ENCODE assay signal across 24 cellular contexts in genomic region chr16:50679266-50679665, GRCh38. TPM values are rescaled to one million over a fixed set of nuclear protein-coding genes. Genes with fewer than 3 reads are reported as not detected.
A peak's percentile ranks its signal among the peaks of the same experiment; 100 is the strongest.
DNase-seq lines count a peak whose midpoint lies in the region; ATAC-seq lines count a peak whose summit lies in the region.
"Had no signal": no experiment of that assay in that cellular context is flagged by ENCODE, and none has a peak within 500 bp of the region (broad histone marks: within the 10 kb centered on the region; RNA-seq: fewer than 3 reads in every experiment).

No MANE protein-coding gene starts in this region.

- peak overlapping the region; percentile 98 for H3K4me3 ChIP-seq in CD4-positive, CD25-positive, alpha-beta regulatory T cell (ENCODE audit: low read depth, low read length)
- H3K4me3 ChIP-seq: neural progenitor cell, SJSA1 had no signal

- peaks cover 68% of the 10 kb centered on the region for H3K4me1 ChIP-seq in CD4-positive, CD25-positive, alpha-beta regulatory T cell (ENCODE audit: control insufficient read depth, insufficient read depth, low read length, poor library complexity, severe bottlenecking)
- H3K4me1 ChIP-seq: neural progenitor cell, SJSA1 had no signal

- H3K36me3 Mint-ChIP-seq in T-helper 1 cell treated with Interleukin-12 subunit alpha and Interleukin-12 subunit beta and Interleukin-4 antibody, amounts not matched to agents 30 μg/mL and 1 μg/mL, for 36 hours (ENCODE audit: low read depth) = peaks cover 53% of the 10 kb centered on the region
- H3K36me3 Mint-ChIP-seq in CD4-positive, CD25-positive, alpha-beta regulatory T cell = peaks cover 57% of the 10 kb centered on the region
- peaks cover 55% of the 10 kb centered on the region for H3K36me3 Mint-ChIP-seq in activated T-helper 2 cell treated with anti-CD3 and anti-CD28 coated beads, Interferon-gamma antibody, Interleukin-2, Interleukin-4, amounts not matched to agents 10 μg/mL and 5 μg/mL and 100 μg/mL, durations not matched to agents 14 hours and 24 hours and 36 hours (ENCODE audit: low read depth)
- peaks cover 39% of the 10 kb centered on the region for H3K36me3 Mint-ChIP-seq in memory B cell
- H3K36me3 Mint-ChIP-seq: neural progenitor cell had no signal

- peaks cover 50% of the 10 kb centered on the region for H3K36me3 ChIP-seq in CD4-positive, CD25-positive, alpha-beta regulatory T cell (ENCODE audit: control insufficient read depth, insufficient read depth, low read length)
- H3K36me3 ChIP-seq: neural progenitor cell, SJSA1 had no signal

- H3K4me1 Mint-ChIP-seq in T-helper 1 cell treated with Interleukin-12 subunit alpha and Interleukin-12 subunit beta and Interleukin-4 antibody, amounts not matched to agents 30 μg/mL and 1 μg/mL, for 36 hours (ENCODE audit: low read depth) = peaks cover 68% of the 10 kb centered on the region
- peaks cover 26 to 84% (median 69%) of the 10 kb centered on the region in 4 donors for H3K4me1 Mint-ChIP-seq in CD4-positive, CD25-positive, alpha-beta regulatory T cell
- peaks cover 64% of the 10 kb centered on the region for H3K4me1 Mint-ChIP-seq in activated T-helper 2 cell treated with anti-CD3 and anti-CD28 coated beads, Interferon-gamma antibody, Interleukin-2, Interleukin-4, amounts not matched to agents 10 μg/mL and 5 μg/mL and 100 μg/mL, durations not matched to agents 14 hours and 24 hours and 36 hours (ENCODE audit: low read depth)
- peaks cover 46% of the 10 kb centered on the region for H3K4me1 Mint-ChIP-seq in memory B cell
- H3K4me1 Mint-ChIP-seq: neural progenitor cell had no signal

- no peaks in the 10 kb centered on the region for H3K9me3 Mint-ChIP-seq in T-helper 1 cell treated with Interleukin-12 subunit alpha and Interleukin-12 subunit beta and Interleukin-4 antibody, amounts not matched to agents 30 μg/mL and 1 μg/mL, for 36 hours
- peaks cover 0 to 4% (median 0%) of the 10 kb centered on the region in 7 donors for H3K9me3 Mint-ChIP-seq in CD4-positive, CD25-positive, alpha-beta regulatory T cell
- no peaks in the 10 kb centered on the region for H3K9me3 Mint-ChIP-seq in activated T-helper 2 cell treated with anti-CD3 and anti-CD28 coated beads, Interferon-gamma antibody, Interleukin-2, Interleukin-4, amounts not matched to agents 10 μg/mL and 5 μg/mL and 100 μg/mL, durations not matched to agents 14 hours and 24 hours and 36 hours
- no peaks in the 10 kb centered on the region for H3K9me3 Mint-ChIP-seq in memory B cell
- H3K9me3 Mint-ChIP-seq: neural progenitor cell had no signal

- H3K27me3 Mint-ChIP-seq in T-helper 1 cell treated with Interleukin-12 subunit alpha and Interleukin-12 subunit beta and Interleukin-4 antibody, amounts not matched to agents 30 μg/mL and 1 μg/mL, for 36 hours (ENCODE audit: low read depth) = no peaks in the 10 kb centered on the region
- H3K27me3 Mint-ChIP-seq in CD4-positive, CD25-positive, alpha-beta regulatory T cell = no peaks in the 10 kb centered on the region
- H3K27me3 Mint-ChIP-seq in activated T-helper 2 cell treated with anti-CD3 and anti-CD28 coated beads, Interferon-gamma antibody, Interleukin-2, Interleukin-4, amounts not matched to agents 10 μg/mL and 5 μg/mL and 100 μg/mL, durations not matched to agents 14 hours and 24 hours and 36 hours (ENCODE audit: low read depth) = no peaks in the 10 kb centered on the region
- no peaks in the 10 kb centered on the region for H3K27me3 Mint-ChIP-seq in memory B cell

- intact Hi-C loops in activated T-helper 2 cell treated with anti-CD3 and anti-CD28 coated beads, Interferon-gamma antibody, Interleukin-2, Interleukin-4, amounts not matched to agents 10 μg/mL and 5 μg/mL and 100 μg/mL, durations not matched to agents 14 hours and 24 hours and 36 hours (cut with micrococcal nuclease) = no loop called here

- H3K27me3 ChIP-seq in CD4-positive, CD25-positive, alpha-beta regulatory T cell (ENCODE audit: control insufficient read depth, insufficient read depth, low read length) = no peaks in the 10 kb centered on the region
- H3K27me3 ChIP-seq: neural progenitor cell, SJSA1, upper lobe of left lung had no signal

- ATAC-seq in CD4-positive, CD25-positive, alpha-beta regulatory T cell (ENCODE audit: low read depth in 2 of 2) = no peak
- ATAC-seq in memory B cell (ENCODE audit: low read depth) = no peak
- no peak for ATAC-seq in HG02678 (IDR thresholded peaks at IDR 0.05; ENCODE audit: unreplicated experiment)
- ATAC-seq in GM21360 (IDR thresholded peaks at IDR 0.05; ENCODE audit: unreplicated experiment) = no peak
- ATAC-seq: HCT116; PC-3; stimulated activated naive CD8-positive, alpha-beta T cell treated with anti-CD3 and anti-CD28 coated beads, Interleukin-15, Interleukin-2, amounts not matched to agents 100 U/mL and 50 U/mL, for 24 hours had no signal

- peaks cover 2 to 4% of the 10 kb centered on the region in 2 experiments for H3K9me3 ChIP-seq in CD4-positive, CD25-positive, alpha-beta regulatory T cell (ENCODE audit: control insufficient read depth in 2 of 2, low read length in 2 of 2)
- H3K9me3 ChIP-seq: SJSA1, upper lobe of left lung had no signal

- peak overlapping the region; percentile 87 for H3K27ac Mint-ChIP-seq in T-helper 1 cell treated with Interleukin-12 subunit alpha and Interleukin-12 subunit beta and Interleukin-4 antibody, amounts not matched to agents 30 μg/mL and 1 μg/mL, for 36 hours
- peak overlapping the region; percentile 88 to 98 (median 98) for H3K27ac Mint-ChIP-seq in CD4-positive, CD25-positive, alpha-beta regulatory T cell
- H3K27ac Mint-ChIP-seq in activated T-helper 2 cell treated with anti-CD3 and anti-CD28 coated beads, Interferon-gamma antibody, Interleukin-2, Interleukin-4, amounts not matched to agents 10 μg/mL and 5 μg/mL and 100 μg/mL, durations not matched to agents 14 hours and 24 hours and 36 hours = peak overlapping the region; percentile 80
- peak overlapping the region; percentile 97 for H3K27ac Mint-ChIP-seq in memory B cell
- H3K27ac Mint-ChIP-seq: neural progenitor cell had no signal

- H3K27ac ChIP-seq in CD4-positive, CD25-positive, alpha-beta regulatory T cell (ENCODE audit: insufficient read depth, low read length, poor library complexity, severe bottlenecking) = peak overlapping the region; percentile 91
- H3K27ac ChIP-seq: 22Rv1, C4-2B, neural progenitor cell, SJSA1 had no signal

- peak overlapping the region; percentile 94 for H3K4me3 Mint-ChIP-seq in T-helper 1 cell treated with Interleukin-12 subunit alpha and Interleukin-12 subunit beta and Interleukin-4 antibody, amounts not matched to agents 30 μg/mL and 1 μg/mL, for 36 hours
- H3K4me3 Mint-ChIP-seq in CD4-positive, CD25-positive, alpha-beta regulatory T cell = peak overlapping the region; percentile 96 to 97 (median 97)
- H3K4me3 Mint-ChIP-seq in activated T-helper 2 cell treated with anti-CD3 and anti-CD28 coated beads, Interferon-gamma antibody, Interleukin-2, Interleukin-4, amounts not matched to agents 10 μg/mL and 5 μg/mL and 100 μg/mL, durations not matched to agents 14 hours and 24 hours and 36 hours (ENCODE audit: low read depth) = peak overlapping the region; percentile 87
- H3K4me3 Mint-ChIP-seq in memory B cell = no peak overlapping the region
- H3K4me3 Mint-ChIP-seq: neural progenitor cell had no signal

- DNase-seq in T-helper 1 cell (no peak), memory B cell (ENCODE audit: low spot score in 2 of 2) (no peak), KG1 (lab: John Stamatoyannopoulos, UW) (no peak)
- DNase-seq in CD4-positive, CD25-positive, alpha-beta regulatory T cell = no peak
- DNase-seq in activated T-helper 2 cell treated with anti-CD3 and anti-CD28 coated beads, Interferon-gamma antibody, Interleukin-2, Interleukin-4, amounts not matched to agents 10 μg/mL and 5 μg/mL and 100 μg/mL, durations not matched to agents 14 hours and 24 hours and 36 hours (ENCODE audit: low spot score) = no peak
- DNase-seq: activated CD4-positive, alpha-beta T cell treated with anti-CD3 and anti-CD28 coated beads, Interleukin-2, amount 50 U/mL, for 48 hours; effector CD8-positive, alpha-beta T cell; NCI-H1436; NCI-H2171; NCI-H774; PC-3; stimulated activated naive CD8-positive, alpha-beta T cell treated with anti-CD3 and anti-CD28 coated beads, Interleukin-15, Interleukin-2, amounts not matched to agents 100 U/mL and 50 U/mL, for 24 hours had no signal

RNA-seq across cellular contexts. Expression of gene SNX20, which starts 1.8 kb away (rescaled TPM):
- 69.2 TPM for total RNA-seq in CD4-positive, CD25-positive, alpha-beta regulatory T cell
- 100 to 1,000 TPM; 122 to 173 (median 134) TPM for polyA plus RNA-seq in CD4-positive, CD25-positive, alpha-beta regulatory T cell
- total RNA-seq in activated T-helper 2 cell treated with anti-CD3 and anti-CD28 coated beads, Interferon-gamma antibody, Interleukin-2, Interleukin-4, amounts not matched to agents 10 μg/mL and 5 μg/mL and 100 μg/mL, durations not matched to agents 14 hours and 24 hours and 36 hours = 34.9 and 35.2 TPM in 2 replicates
- total RNA-seq: Daoy, PC-3, renal cortical epithelial cell, SJSA1 had no signal

RNA-seq across cellular contexts. Expression of gene NOD2, which starts 14.1 kb away (rescaled TPM):
- total RNA-seq in CD4-positive, CD25-positive, alpha-beta regulatory T cell = 11.7 TPM
- 1 to 10 TPM; 1.5 to 5.9 (median 3.2) TPM for polyA plus RNA-seq in CD4-positive, CD25-positive, alpha-beta regulatory T cell
- total RNA-seq in activated T-helper 2 cell treated with anti-CD3 and anti-CD28 coated beads, Interferon-gamma antibody, Interleukin-2, Interleukin-4, amounts not matched to agents 10 μg/mL and 5 μg/mL and 100 μg/mL, durations not matched to agents 14 hours and 24 hours and 36 hours = 7.4 and 8.8 TPM in 2 replicates
- total RNA-seq: HT-29 had no signal
